36 cellular contexts compared by ENCODE assay signal in the genomic region with DNA sequence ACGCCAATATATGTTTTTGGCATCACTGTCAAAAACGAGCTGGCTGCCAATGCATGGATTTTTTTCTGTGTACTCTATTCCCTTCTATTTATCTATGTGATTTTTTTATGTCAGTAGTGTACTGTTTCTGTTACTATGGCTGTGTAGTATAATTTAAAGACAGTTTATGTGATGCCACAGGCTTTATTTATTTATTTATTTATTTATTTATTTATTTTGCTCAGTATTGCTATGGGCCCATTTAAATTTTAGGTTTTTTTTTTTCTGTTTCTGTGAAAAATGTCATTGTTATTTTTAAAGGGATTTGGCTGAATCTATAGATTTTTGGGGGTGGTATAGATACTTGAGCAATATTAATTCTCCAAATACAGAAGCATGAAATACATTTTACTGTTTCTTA.
"Had no signal": no experiment of that assay in that cellular context is flagged by ENCODE, and none has a peak within 500 bp of the region (broad histone marks: within the 10 kb centered on the region; RNA-seq: fewer than 3 reads in every experiment).

No MANE protein-coding gene starts in this region.

- H3K36me3 ChIP-seq: MG63 had no signal

- H3K9me3 ChIP-seq: MG63 had no signal

- H3K4me3 ChIP-seq: MG63 had no signal

- H3K27me3 ChIP-seq: MG63 had no signal

- DNase-seq: Karpas-422, Kasumi-1, MG63, MM.1S, MV-4-11, NCI-H1048, NCI-H1092, NCI-H1092 treated with DMSO at 0.1 percent for 48 hours, NCI-H1105, NCI-H1105 treated with DMSO at 0.1 percent for 48 hours, NCI-H1417, NCI-H1417 treated with DMSO at 0.1 percent for 48 hours, NCI-H1436, NCI-H1436 treated with DMSO at 0.1 percent for 48 hours, NCI-H146, NCI-H1694, NCI-H1694 treated with DMSO at 0.1 percent for 48 hours, NCI-H187, NCI-H187 treated with DMSO at 0.1 percent for 48 hours, NCI-H1930, NCI-H2029, NCI-H2029 treated with DMSO at 0.1 percent for 48 hours, NCI-H2081, NCI-H2081 treated with DMSO at 0.1 percent for 48 hours, NCI-H2107, NCI-H2171, NCI-H2171 treated with DMSO at 0.1 percent for 48 hours, NCI-H2227 treated with DMSO at 0.1 percent for 48 hours, NCI-H226, NCI-H345, NCI-H446, NCI-H446 treated with DMSO at 0.1 percent for 48 hours, NCI-H510A, NCI-H510A treated with DMSO at 0.1 percent for 48 hours, NCI-H524, NCI-H524 treated with DMSO at 0.1 percent for 48 hours had no signal
